Comparison of ENCODE assay signal across 8 cellular contexts in the genomic region with DNA sequence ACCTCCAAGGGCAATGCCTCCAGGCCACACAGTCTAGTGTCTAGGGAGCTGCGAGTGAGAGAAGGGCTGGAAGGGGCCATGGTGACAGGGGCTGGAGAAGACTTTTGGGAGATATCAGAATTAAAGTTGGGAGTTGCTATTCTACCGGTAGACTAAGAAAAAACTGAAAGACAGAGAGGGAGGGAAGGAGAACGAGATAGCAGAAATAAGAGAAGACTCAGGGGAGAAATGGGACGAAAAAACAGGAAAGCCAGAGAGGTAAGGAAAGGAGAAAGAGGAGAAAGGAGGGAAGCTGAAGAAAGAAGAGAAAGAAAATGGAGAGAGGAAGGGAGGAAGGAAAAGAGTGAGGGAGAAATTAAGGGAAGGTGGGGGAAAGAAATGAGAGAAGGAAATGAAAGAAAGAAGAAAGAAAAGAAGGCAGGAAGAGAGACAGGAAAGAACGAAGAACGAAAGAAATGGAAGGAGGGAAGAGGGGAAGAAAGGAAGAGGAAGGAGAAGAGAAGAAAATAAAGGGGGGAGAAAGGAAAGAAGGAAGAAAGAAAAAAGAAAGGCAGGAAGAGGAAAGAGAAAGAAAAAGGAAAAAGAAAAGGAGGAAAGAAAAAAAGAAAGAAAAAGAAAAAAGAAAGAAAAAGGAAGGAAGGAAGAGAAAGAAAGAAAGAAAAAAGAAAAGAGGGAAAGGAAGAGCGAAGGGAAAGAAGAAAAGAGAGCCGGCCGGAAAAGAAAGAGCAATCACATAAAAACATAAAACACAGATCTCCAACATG. TPM values are rescaled to one million over a fixed set of nuclear protein-coding genes. Genes with fewer than 3 reads are reported as not detected.
DNase-seq lines count a peak whose midpoint lies in the region; ATAC-seq and FAIRE-seq lines count a peak whose summit lies in the region.

No MANE protein-coding gene starts in this region.

- H3K36me3 ChIP-seq in ACC112 (ENCODE audit: insufficient read depth, low read length) (no peaks in the 10 kb centered on the region), HUES6 (ENCODE audit: control insufficient read depth, insufficient read depth, low read length) (no peaks in the 10 kb centered on the region)
- H3K36me3 ChIP-seq in naive thymus-derived CD4-positive, alpha-beta T cell (ENCODE audit: control insufficient read depth in 2 of 3, insufficient read depth in 3 of 3, low read length in 3 of 3) = no peaks in the 10 kb centered on the region

- H3K9me3 Mint-ChIP-seq in naive thymus-derived CD4-positive, alpha-beta T cell = peaks cover 0 to 2% (median 0%) of the 10 kb centered on the region in 11 donors

- ATAC-seq in naive thymus-derived CD4-positive, alpha-beta T cell = no peak
- no peak for ATAC-seq in left colon
- ATAC-seq in GM21529 (IDR thresholded peaks at IDR 0.05; ENCODE audit: unreplicated experiment) = no peak

- peaks cover 37 to 87% (median 52%) of the 10 kb centered on the region in 5 donors for H3K27me3 Mint-ChIP-seq in naive thymus-derived CD4-positive, alpha-beta T cell

- H3K4me1 ChIP-seq in ACC112 (ENCODE audit: control insufficient read depth, insufficient read depth, low read length, unreplicated experiment) (peaks cover 24% of the 10 kb centered on the region), HUES6 (ENCODE audit: control insufficient read depth, insufficient read depth, low read length) (peaks cover 27% of the 10 kb centered on the region)
- peaks cover 13 to 19% of the 10 kb centered on the region in 2 donors for H3K4me1 ChIP-seq in naive thymus-derived CD4-positive, alpha-beta T cell (ENCODE audit: control insufficient read depth in 2 of 2, insufficient read depth in 2 of 2, low read length in 2 of 2)

- H3K4me3 Mint-ChIP-seq in naive thymus-derived CD4-positive, alpha-beta T cell = peak overlapping the region; percentile 73 to 93 (median 88)

- peak overlapping the region; percentile 90 for H3K27ac ChIP-seq in ACC112 (ENCODE audit: low read depth, low read length)
- H3K27ac ChIP-seq in HUES6 (ENCODE audit: low read depth, low read length) = no peak overlapping the region
- H3K27ac ChIP-seq in naive thymus-derived CD4-positive, alpha-beta T cell (ENCODE audit: low read depth, low read length) = no peak overlapping the region

- no peak for FAIRE-seq in HTR-8/SVneo (lab: Jason Lieb, UNC)

- H3K4me3 ChIP-seq in ACC112 (ENCODE audit: low read depth, low read length) (peak overlapping the region; percentile 89), HUES6 (ENCODE audit: low read depth, low read length) (peak overlapping the region; percentile 66)
- H3K4me3 ChIP-seq in naive thymus-derived CD4-positive, alpha-beta T cell (ENCODE audit: low read length) = peak overlapping the region; percentile 59

- CTCF ChIA-PET in naive thymus-derived CD4-positive, alpha-beta T cell (lab: Charles Lee) = interaction anchor here (0.9 to 1.9 kb wide), 2 partner anchors 10 to 403 kb away, joined by 3 to 8 read pairs; no protein-coding TSS in a partner anchor

- peaks cover 28 to 52% (median 39%) of the 10 kb centered on the region in 7 donors for H3K4me1 Mint-ChIP-seq in naive thymus-derived CD4-positive, alpha-beta T cell

- POLR2A ChIA-PET in naive thymus-derived CD4-positive, alpha-beta T cell (lab: Charles Lee) = interaction anchor here (1.6 kb wide), 1 partner anchor 21 kb away, joined by 4 read pairs; no protein-coding TSS in a partner anchor

- H3K79me2 ChIP-seq in ACC112 (ENCODE audit: control insufficient read depth, insufficient read depth, low read length, unreplicated experiment) = peaks cover 78% of the 10 kb centered on the region

- H3K27ac Mint-ChIP-seq in naive thymus-derived CD4-positive, alpha-beta T cell = peak overlapping the region in 6 of 9 donors; percentile 12 to 76 (median 43)

- no peaks in the 10 kb centered on the region for H3K36me3 Mint-ChIP-seq in naive thymus-derived CD4-positive, alpha-beta T cell

- no peak overlapping the region for H3K9ac ChIP-seq in HUES6 (ENCODE audit: low read length)

- H3K9me3 ChIP-seq in HUES6 (ENCODE audit: control insufficient read depth, insufficient read depth, low read depth, low read length) = no peaks in the 10 kb centered on the region
- H3K9me3 ChIP-seq in naive thymus-derived CD4-positive, alpha-beta T cell (ENCODE audit: control insufficient read depth in 2 of 3, low read length in 3 of 3) = no peaks in the 10 kb centered on the region

- DNase-seq in cerebellum (ENCODE audit: low spot score) = peak; percentile 41
- no peak for DNase-seq in naive thymus-derived CD4-positive, alpha-beta T cell
- no peak for DNase-seq in left colon
- DNase-seq in HTR-8/SVneo (ENCODE audit: insufficient read length, low spot score) = no peak
- no peak for DNase-seq in OCI-M2 (lab: John Stamatoyannopoulos, UW; ENCODE audit: unreplicated experiment)

- H3K27me3 ChIP-seq in ACC112 (ENCODE audit: insufficient read depth, low read length) (no peaks in the 10 kb centered on the region), HUES6 (ENCODE audit: control insufficient read depth, insufficient read depth, low read length) (peaks cover 93% of the 10 kb centered on the region)
- H3K27me3 ChIP-seq in naive thymus-derived CD4-positive, alpha-beta T cell (ENCODE audit: control insufficient read depth in 2 of 2, insufficient read depth in 2 of 2, low read length in 2 of 2) = peaks cover 15 to 17% of the 10 kb centered on the region in 2 donors

- H2AFZ ChIP-seq in ACC112 (ENCODE audit: low read length, unreplicated experiment) = no peak overlapping the region

- intact Hi-C loops in naive thymus-derived CD4-positive, alpha-beta T cell (cut with micrococcal nuclease) = loop anchor here in 1 of 2 donors (5.0 kb wide), 1 partner anchor 221 kb away; no protein-coding TSS in a partner anchor
- intact Hi-C loops in left colon (cut with DNase I, micrococcal nuclease) = no loop called here

RNA-seq across cellular contexts. Expression of a gene that starts 1.2 kb away (rescaled TPM):
- 122 TPM for total RNA-seq in cerebellum
- total RNA-seq in naive thymus-derived CD4-positive, alpha-beta T cell = 1 to 10 TPM in 1 of 5 experiments, under 1 TPM in 3, not detected in 1; 0.22 to 1.4 (median 0.47) TPM
- polyA plus RNA-seq in naive thymus-derived CD4-positive, alpha-beta T cell = not detected
- 1 to 10 TPM; 3.4 to 8.2 TPM for total RNA-seq in left colon

Comparison
In these comparisons a context has a peak if more than half of its experiments do, and no peak if none do; other contexts are left out.
1. RNA of a gene that starts 1.2 kb away (total RNA-seq): 122 TPM in cerebellum (single experiment); 3.4 to 8.2 TPM in left colon and 0.22 to 1.4 TPM in naive thymus-derived CD4-positive, alpha-beta T cell; every median in the first group is over 10 times any median in the second.
2. Peak in every context shown above with its lines, with median percentiles within 50 percentile points of each other: H3K4me3 ChIP-seq.